ENCODE assay signal across 8 cellular contexts in the genomic region with DNA sequence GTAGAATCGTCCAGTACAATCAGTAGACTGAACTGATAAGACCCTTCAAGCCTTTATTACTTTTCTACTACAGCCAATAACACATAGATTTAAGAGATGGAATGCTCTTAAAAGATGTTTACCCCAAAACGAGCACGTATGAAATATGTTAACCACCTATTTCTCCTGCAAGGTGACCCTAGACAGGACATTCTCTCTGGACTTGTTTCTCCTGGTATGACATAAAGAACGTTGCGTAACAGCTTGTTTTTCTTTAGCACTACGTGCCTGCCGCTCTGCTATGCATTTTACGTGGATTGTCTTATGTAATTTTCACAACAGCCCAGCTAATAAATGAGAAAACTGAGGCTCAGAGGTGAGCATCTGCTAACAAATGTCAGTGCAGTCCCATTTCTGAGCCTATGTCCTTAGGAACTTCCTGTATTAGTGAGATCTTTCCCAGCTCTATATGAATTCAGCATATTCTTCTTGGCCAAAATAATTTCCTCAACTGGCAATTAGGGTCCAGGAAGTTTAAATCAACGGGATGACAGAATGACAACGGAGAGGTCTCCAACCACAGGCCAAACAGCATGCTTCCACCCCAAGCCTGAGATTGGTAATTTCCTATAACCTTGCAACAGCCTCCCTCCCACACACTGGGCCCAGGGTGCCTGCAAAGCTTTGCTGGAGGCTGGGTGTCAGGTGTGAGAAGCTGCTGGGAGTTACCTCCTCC. TPM values are rescaled to one million over a fixed set of nuclear protein-coding genes. Genes with fewer than 3 reads are reported as not detected.
DNase-seq lines count a peak whose midpoint lies in the region; ATAC-seq and TF ChIP-seq lines count a peak whose summit lies in the region.

No MANE protein-coding gene starts in this region.

- peaks cover 9% of the 10 kb centered on the region for H3K79me1 ChIP-seq in mesenchymal stem cell (replicated peaks; ENCODE audit: low read length, poor library complexity, severe bottlenecking)

- no peaks in the 10 kb centered on the region for H3K27me3 ChIP-seq in mesenchymal stem cell (ENCODE audit: control insufficient read depth in 1 of 2, insufficient read depth in 1 of 2, low read length in 2 of 2)
- H3K27me3 ChIP-seq in thoracic aorta (replicated peaks; ENCODE audit: insufficient read depth) = no peaks in the 10 kb centered on the region

- no peak for ATAC-seq in activated naive CD8-positive, alpha-beta T cell treated with anti-CD3 and anti-CD28 coated beads, Interleukin-2, amount 10 ng/mL, durations not matched to agents 7 days and 5 days (ENCODE audit: low read depth)
- ATAC-seq in thoracic aorta (ENCODE audit: insufficient number of reproducible peaks, low FRiP score, low read depth) = no peak

- H3K36me3 Mint-ChIP-seq in activated naive CD8-positive, alpha-beta T cell treated with anti-CD3 and anti-CD28 coated beads, Interleukin-2, amount 10 ng/mL, durations not matched to agents 7 days and 5 days = peaks cover 33% of the 10 kb centered on the region

- H3K4me1 Mint-ChIP-seq in activated naive CD8-positive, alpha-beta T cell treated with anti-CD3 and anti-CD28 coated beads, Interleukin-2, amount 10 ng/mL, durations not matched to agents 7 days and 5 days = peaks cover 52% of the 10 kb centered on the region

- H3K14ac ChIP-seq in mesenchymal stem cell (ENCODE audit: low read length in 2 of 2) = peak overlapping the region in 1 of 2 experiments; percentile 63

- H2BK120ac ChIP-seq in mesenchymal stem cell (ENCODE audit: low read depth, low read length) = no peak overlapping the region

- peak overlapping the region; percentile 42 for H3K27ac Mint-ChIP-seq in activated naive CD8-positive, alpha-beta T cell treated with anti-CD3 and anti-CD28 coated beads, Interleukin-2, amount 10 ng/mL, durations not matched to agents 7 days and 5 days

- TF ChIP-seq CTCF in thoracic aorta (IDR thresholded peaks at IDR 0.05) = no peak

- H4K91ac ChIP-seq in mesenchymal stem cell (ENCODE audit: low read length) = peak overlapping the region; percentile 21

- DNase-seq in SKM-1 treated with dmso at 0.1 percent for 144 hours (lab: John Stamatoyannopoulos, UW; ENCODE audit: unreplicated experiment) (peak; percentile 5), SKM-1 (lab: John Stamatoyannopoulos, UW; ENCODE audit: unreplicated experiment) (no peak), mesenchymal stem cell (peak; percentile 81), thoracic aorta (ENCODE audit: low spot score) (no peak), pons (ENCODE audit: low spot score) (no peak), hepatic stellate cell (ENCODE audit: low spot score) (no peak), COLO668 (lab: John Stamatoyannopoulos, UW; ENCODE audit: unreplicated experiment) (no peak)
- DNase-seq in activated naive CD8-positive, alpha-beta T cell treated with anti-CD3 and anti-CD28 coated beads, Interleukin-2, amount 10 ng/mL, durations not matched to agents 7 days and 5 days = no peak

- WGBS in mesenchymal stem cell = 86% methylated on average over 10 of the region's 10 CpGs

- no peak overlapping the region for H3K27ac ChIP-seq in mesenchymal stem cell (ENCODE audit: low read length, poor library complexity, severe bottlenecking)
- H3K27ac ChIP-seq in thoracic aorta = peak overlapping the region; percentile 82 to 99

- H3K4me1 ChIP-seq in mesenchymal stem cell (ENCODE audit: control insufficient read depth, insufficient read depth, low read depth, low read length) (peaks cover 25% of the 10 kb centered on the region), thoracic aorta (ENCODE audit: control insufficient read depth in 1 of 2, low read depth in 2 of 2) (peaks cover 37 to 56% of the 10 kb centered on the region in 2 donors)

- H3K9me3 ChIP-seq in mesenchymal stem cell (ENCODE audit: control insufficient read depth, low read length) = no peaks in the 10 kb centered on the region
- H3K9me3 ChIP-seq in thoracic aorta = no peaks in the 10 kb centered on the region

- no peak overlapping the region for H3K23ac ChIP-seq in mesenchymal stem cell (ENCODE audit: low read length in 2 of 2)

- peak overlapping the region; percentile 55 for H4K8ac ChIP-seq in mesenchymal stem cell (ENCODE audit: low read length)

- peak overlapping the region; percentile 35 to 95 for H3K4me3 ChIP-seq in mesenchymal stem cell (ENCODE audit: insufficient read depth in 1 of 2, low read depth in 1 of 2, low read length in 2 of 2)
- peak overlapping the region; percentile 88 for H3K4me3 ChIP-seq in thoracic aorta

- POLR2A ChIA-PET in activated naive CD8-positive, alpha-beta T cell treated with anti-CD3 and anti-CD28 coated beads, Interleukin-2, amount 10 ng/mL, durations not matched to agents 7 days and 5 days (lab: Charles Lee) = interaction anchor here (0.7 to 5.4 kb wide), 9 partner anchors 13 to 108 kb away, joined by 3 to 127 read pairs (median 4); a partner anchor contains a TSS

- H3K36me3 ChIP-seq in mesenchymal stem cell (ENCODE audit: control insufficient read depth in 1 of 2, insufficient read depth in 2 of 2, low read depth in 1 of 2, low read length in 2 of 2) = peaks cover 32 to 42% of the 10 kb centered on the region in 2 experiments
- peaks cover 51% of the 10 kb centered on the region for H3K36me3 ChIP-seq in thoracic aorta

- no peak overlapping the region for H2AFZ ChIP-seq in mesenchymal stem cell (ENCODE audit: low read depth, low read length)

- no peak overlapping the region for H2AK5ac ChIP-seq in mesenchymal stem cell (ENCODE audit: low read length, severe bottlenecking)

- H3K4ac ChIP-seq in mesenchymal stem cell (ENCODE audit: low read depth in 1 of 2, low read length in 2 of 2) = no peak overlapping the region

- no peak overlapping the region for H2BK12ac ChIP-seq in mesenchymal stem cell (ENCODE audit: low read length in 2 of 2)

- H3K27me3 Mint-ChIP-seq in activated naive CD8-positive, alpha-beta T cell treated with anti-CD3 and anti-CD28 coated beads, Interleukin-2, amount 10 ng/mL, durations not matched to agents 7 days and 5 days = no peaks in the 10 kb centered on the region

- no peaks in the 10 kb centered on the region for H3K9me3 Mint-ChIP-seq in activated naive CD8-positive, alpha-beta T cell treated with anti-CD3 and anti-CD28 coated beads, Interleukin-2, amount 10 ng/mL, durations not matched to agents 7 days and 5 days

- peak overlapping the region in 1 of 2 experiments; percentile 69 for H3K18ac ChIP-seq in mesenchymal stem cell (ENCODE audit: low read depth in 1 of 2, low read length in 2 of 2)

- no peak overlapping the region for H2BK5ac ChIP-seq in mesenchymal stem cell (ENCODE audit: low read depth, low read length, poor library complexity, severe bottlenecking)

- no peak overlapping the region for H3K4me2 ChIP-seq in mesenchymal stem cell (ENCODE audit: low read length, poor library complexity, severe bottlenecking)

- peak overlapping the region; percentile 91 for H3K4me3 Mint-ChIP-seq in activated naive CD8-positive, alpha-beta T cell treated with anti-CD3 and anti-CD28 coated beads, Interleukin-2, amount 10 ng/mL, durations not matched to agents 7 days and 5 days

- no peak overlapping the region for H2BK15ac ChIP-seq in mesenchymal stem cell (ENCODE audit: low read depth, poor library complexity, severe bottlenecking)

- peak overlapping the region; percentile 88 for H3K9ac ChIP-seq in mesenchymal stem cell (ENCODE audit: low read length)

RNA-seq across cellular contexts. Expression of a gene that starts 3.7 kb away (rescaled TPM):
- total RNA-seq in activated naive CD8-positive, alpha-beta T cell treated with anti-CD3 and anti-CD28 coated beads, Interleukin-2, amount 10 ng/mL, durations not matched to agents 7 days and 5 days = 10 to 100 TPM; 85.5 to 88.1 TPM
- polyA plus RNA-seq in mesenchymal stem cell (2013, experiment 1 of 2) = 80.0 TPM
- polyA plus RNA-seq in mesenchymal stem cell (2013, experiment 2 of 2) = 75.3 TPM
- total RNA-seq in thoracic aorta = 100 to 1,000 TPM; 366 to 378 TPM

Comparison
In these comparisons a context has a peak if more than half of its experiments do, and no peak if none do; other contexts are left out.
1. DNase-seq: peak in SKM-1 treated with dmso at 0.1 percent for 144 hours (single experiment) and mesenchymal stem cell (single experiment); none in SKM-1 (single experiment), activated naive CD8-positive, alpha-beta T cell treated with anti-CD3 and anti-CD28 coated beads, Interleukin-2, amount 10 ng/mL, durations not matched to agents 7 days and 5 days (single experiment), thoracic aorta (single experiment), pons (single experiment), hepatic stellate cell (single experiment) and COLO668 (single experiment).
2. RNA of a gene that starts 3.7 kb away (total RNA-seq): 366 to 378 TPM in thoracic aorta; 85.5 to 88.1 TPM in activated naive CD8-positive, alpha-beta T cell treated with anti-CD3 and anti-CD28 coated beads, Interleukin-2, amount 10 ng/mL, durations not matched to agents 7 days and 5 days; every median in the first group is over 4 times any median in the second.